Comparison of ENCODE assay signal across 12 cellular contexts in genomic region chr5:143314664-143315063, GRCh38.
A peak's percentile ranks its signal among the peaks of the same experiment; 100 is the strongest.
DNase-seq lines count a peak whose midpoint lies in the region; ATAC-seq and TF ChIP-seq lines count a peak whose summit lies in the region.
"Had no signal": no experiment of that assay in that cellular context is flagged by ENCODE, and none has a peak within 500 bp of the region (broad histone marks: within the 10 kb centered on the region; RNA-seq: fewer than 3 reads in every experiment).

No MANE protein-coding gene starts in this region.

- H3K9me3 Mint-ChIP-seq in activated B cell treated with CpG ODN at 0.5 μM for 24 hours (no peaks in the 10 kb centered on the region), immature natural killer cell (no peaks in the 10 kb centered on the region), neural progenitor cell (no peaks in the 10 kb centered on the region)
- no peaks in the 10 kb centered on the region for H3K9me3 Mint-ChIP-seq in T-helper 2 cell treated with Interferon-gamma antibody and Interleukin-4, amounts not matched to agents 5 μg/mL and 100 μg/mL, for 36 hours

- H3K27ac ChIP-seq in neural progenitor cell, result no peak overlapping the region
- H3K27ac ChIP-seq: uterus had no signal

- POLR2A ChIA-PET in AG04449 (lab: Yijun Ruan, JAX) (no interaction called here), activated B cell treated with CpG ODN at 0.5 μM for 24 hours (lab: Charles Lee) (interaction anchor here (0.6 to 0.9 kb wide), 2 partner anchors 89 to 505 kb away, joined by 5 to 8 read pairs; partner anchors contain the start of gene NR3C1)

- CTCF ChIA-PET in AG04449 (lab: Yijun Ruan, JAX), result no interaction called here
- CTCF ChIA-PET in activated B cell treated with CpG ODN at 0.5 μM for 24 hours (lab: Charles Lee), result no interaction called here

- ATAC-seq in GM19395 (IDR thresholded peaks at IDR 0.05; ENCODE audit: unreplicated experiment) (peak; percentile 46), activated B cell treated with CpG ODN at 0.5 μM for 24 hours (ENCODE audit: low read depth) (no peak), GM21619 (IDR thresholded peaks at IDR 0.05; ENCODE audit: unreplicated experiment) (no peak)
- ATAC-seq: left colon had no signal

- H3K4me1 Mint-ChIP-seq in activated B cell treated with CpG ODN at 0.5 μM for 24 hours (peaks cover 68% of the 10 kb centered on the region), immature natural killer cell (peaks cover 47 to 81% of the 10 kb centered on the region in 2 donors), neural progenitor cell (no peaks in the 10 kb centered on the region)
- peaks cover 11% of the 10 kb centered on the region for H3K4me1 Mint-ChIP-seq in T-helper 2 cell treated with Interferon-gamma antibody and Interleukin-4, amounts not matched to agents 5 μg/mL and 100 μg/mL, for 36 hours (ENCODE audit: low read depth)

- H4K20me1 ChIP-seq in neural progenitor cell (ENCODE audit: low read depth), result no peaks in the 10 kb centered on the region

- H3K79me2 ChIP-seq in neural progenitor cell (ENCODE audit: low read depth), result no peaks in the 10 kb centered on the region

- no peak overlapping the region for H3K4me3 ChIP-seq in AG04449 (ENCODE audit: low read depth, low read length)
- H3K4me3 ChIP-seq in neural progenitor cell, result no peak overlapping the region
- H3K4me3 ChIP-seq: uterus had no signal

- no peak overlapping the region for H2AFZ ChIP-seq in neural progenitor cell (replicated peaks)

- TF ChIP-seq CTCF in AG04449 (IDR thresholded peaks at IDR 0.05; ENCODE audit: insufficient read depth, low read length, missing control alignments), result no peak
- TF ChIP-seq CTCF in activated B cell treated with CpG ODN at 0.5 μM for 24 hours (IDR thresholded peaks at IDR 0.05), result no peak
- no peak for TF ChIP-seq CTCF in neural progenitor cell (IDR thresholded peaks at IDR 0.05)

- peaks cover 5% of the 10 kb centered on the region for H3K4me1 ChIP-seq in neural progenitor cell

- no peaks in the 10 kb centered on the region for H3K27me3 ChIP-seq in neural progenitor cell
- H3K27me3 ChIP-seq: uterus had no signal

- H3K4me3 Mint-ChIP-seq in activated B cell treated with CpG ODN at 0.5 μM for 24 hours (no peak overlapping the region), immature natural killer cell (no peak overlapping the region), neural progenitor cell (no peak overlapping the region)
- H3K4me3 Mint-ChIP-seq in T-helper 2 cell treated with Interferon-gamma antibody and Interleukin-4, amounts not matched to agents 5 μg/mL and 100 μg/mL, for 36 hours, result no peak overlapping the region

- no peaks in the 10 kb centered on the region for H3K36me3 ChIP-seq in neural progenitor cell
- H3K36me3 ChIP-seq: uterus had no signal

- intact Hi-C loops in activated B cell treated with CpG ODN at 0.5 μM for 24 hours (cut with micrococcal nuclease), result loop anchor here (2.0 to 10.0 kb wide), 2 partner anchors 16 to 510 kb away; no protein-coding TSS in a partner anchor

- no peak overlapping the region for H3K9ac ChIP-seq in neural progenitor cell

- DNase-seq in AG04449 (ENCODE audit: low read depth, low spot score), result peak; percentile 66
- no peak for DNase-seq in activated B cell treated with CpG ODN at 0.5 μM for 24 hours
- no peak for DNase-seq in immature natural killer cell
- DNase-seq in T-helper 2 cell treated with Interferon-gamma antibody and Interleukin-4, amounts not matched to agents 5 μg/mL and 100 μg/mL, for 36 hours (ENCODE audit: low spot score), result no peak
- no peak for DNase-seq in NCI-H82 (lab: John Stamatoyannopoulos, UW)
- no peak for DNase-seq in neural progenitor cell (ENCODE audit: low spot score)
- DNase-seq: activated CD4-positive, alpha-beta T cell treated with anti-CD3 and anti-CD28 coated beads for 1 hour; DMS79 treated with DMSO at 0.1 percent for 48 hours; left colon; uterus had no signal

- no peaks in the 10 kb centered on the region for H3K9me3 ChIP-seq in neural progenitor cell (ENCODE audit: low read depth)
- H3K9me3 ChIP-seq: uterus had no signal

- no peaks in the 10 kb centered on the region for H3K27me3 Mint-ChIP-seq in activated B cell treated with CpG ODN at 0.5 μM for 24 hours
- no peaks in the 10 kb centered on the region for H3K27me3 Mint-ChIP-seq in immature natural killer cell (ENCODE audit: low read depth in 3 of 3)
- H3K27me3 Mint-ChIP-seq in T-helper 2 cell treated with Interferon-gamma antibody and Interleukin-4, amounts not matched to agents 5 μg/mL and 100 μg/mL, for 36 hours (ENCODE audit: low read depth), result no peaks in the 10 kb centered on the region
- no peaks in the 10 kb centered on the region for H3K27me3 Mint-ChIP-seq in neural progenitor cell (ENCODE audit: insufficient read depth, low read depth)

- H3K36me3 Mint-ChIP-seq in activated B cell treated with CpG ODN at 0.5 μM for 24 hours (ENCODE audit: low read depth), result peaks cover 40% of the 10 kb centered on the region
- H3K36me3 Mint-ChIP-seq in immature natural killer cell, result peaks cover 11 to 22% (median 13%) of the 10 kb centered on the region in 3 donors
- peaks cover 38% of the 10 kb centered on the region for H3K36me3 Mint-ChIP-seq in T-helper 2 cell treated with Interferon-gamma antibody and Interleukin-4, amounts not matched to agents 5 μg/mL and 100 μg/mL, for 36 hours (ENCODE audit: low read depth)
- no peaks in the 10 kb centered on the region for H3K36me3 Mint-ChIP-seq in neural progenitor cell

- H3K27ac Mint-ChIP-seq in activated B cell treated with CpG ODN at 0.5 μM for 24 hours (peak overlapping the region; percentile 68), immature natural killer cell (peak overlapping the region; percentile 18 to 76 (median 49)), neural progenitor cell (no peak overlapping the region)
- H3K27ac Mint-ChIP-seq in T-helper 2 cell treated with Interferon-gamma antibody and Interleukin-4, amounts not matched to agents 5 μg/mL and 100 μg/mL, for 36 hours, result no peak overlapping the region

- no peaks in the 10 kb centered on the region for H3F3A ChIP-seq in neural progenitor cell (ENCODE audit: low read depth)

- no peak overlapping the region for H3K4me2 ChIP-seq in neural progenitor cell

Comparison
In these comparisons a context has a peak if more than half of its experiments do, and no peak if none do; other contexts are left out.
1. H3K27ac Mint-ChIP-seq: peak in activated B cell treated with CpG ODN at 0.5 μM for 24 hours (single experiment) and immature natural killer cell (6 of 6); none in T-helper 2 cell treated with Interferon-gamma antibody and Interleukin-4, amounts not matched to agents 5 μg/mL and 100 μg/mL, for 36 hours (single experiment) and neural progenitor cell (single experiment).